In the genomic region with DNA sequence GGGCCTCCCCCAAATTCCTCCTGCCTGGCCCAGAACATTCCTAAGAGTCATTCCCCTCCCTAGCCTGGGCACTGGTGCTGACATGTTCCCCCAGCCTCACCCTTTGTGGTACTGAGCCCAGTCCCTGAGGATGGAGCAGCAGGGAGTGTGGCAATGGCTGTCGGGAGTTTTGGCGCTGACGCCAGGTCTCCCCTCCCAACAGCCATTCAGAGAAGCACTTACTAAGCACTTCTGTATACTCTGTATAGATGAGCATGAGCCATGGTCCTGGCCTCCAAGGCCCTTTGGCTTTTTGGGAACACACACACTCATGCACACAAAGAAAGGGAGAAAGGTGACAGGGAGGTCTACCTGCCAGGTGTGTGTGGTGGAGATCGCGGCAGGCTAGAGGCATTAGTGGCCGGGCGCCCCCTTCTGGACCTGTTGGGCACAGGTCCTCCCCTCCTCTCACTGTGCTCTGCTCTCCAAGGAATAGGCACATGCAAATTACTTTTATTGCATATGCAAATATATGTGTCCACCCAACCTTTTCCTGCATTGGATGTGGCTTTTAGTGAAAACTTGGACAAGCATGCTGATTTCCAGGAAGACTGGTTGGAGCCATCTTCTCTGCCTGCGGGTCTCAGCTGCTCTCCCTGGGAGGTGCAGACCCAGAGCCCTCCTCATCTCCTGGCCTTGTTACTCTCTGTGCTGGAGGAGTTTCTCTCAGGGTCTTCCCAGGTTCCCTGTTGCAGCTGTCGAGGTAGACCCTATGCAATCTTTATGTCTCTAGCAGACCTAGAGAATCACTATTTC, we compare ENCODE assay signal across 8 cellular contexts. TPM values are rescaled to one million over a fixed set of nuclear protein-coding genes. Genes with fewer than 3 reads are reported as not detected.
DNase-seq lines count a peak whose midpoint lies in the region; ATAC-seq, FAIRE-seq and TF ChIP-seq lines count a peak whose summit lies in the region.

No MANE protein-coding gene starts in this region.

- DNase-seq in AG09309 (ENCODE audit: low read depth) (no peak), GM19239 (ENCODE audit: insufficient read length, low spot score) (peak; percentile 63), OCI-M1 (lab: John Stamatoyannopoulos, UW) (peak; percentile 81), germinal center (ENCODE audit: low spot score) (peak; percentile 68), progenitor cell of endocrine pancreas (ENCODE audit: low spot score, unreplicated experiment) (peak; percentile 57), GOT3 (lab: John Stamatoyannopoulos, UW) (no peak)
- peak in 3 of 4 experiments; percentile 22 to 65 (median 45) for DNase-seq in activated naive CD4-positive, alpha-beta T cell (lab: John Stamatoyannopoulos, UW)

- H3K9me3 Mint-ChIP-seq in progenitor cell of endocrine pancreas (ENCODE audit: low read depth) = no peaks in the 10 kb centered on the region

- peaks cover 13% of the 10 kb centered on the region for H3K36me3 Mint-ChIP-seq in progenitor cell of endocrine pancreas (ENCODE audit: insufficient read depth)

- no peak overlapping the region for H3K27ac Mint-ChIP-seq in progenitor cell of endocrine pancreas

- ATAC-seq in HG03520 (IDR thresholded peaks at IDR 0.05; ENCODE audit: unreplicated experiment) = no peak

- TF ChIP-seq CTCF in AG09309 (IDR thresholded peaks at IDR 0.05; ENCODE audit: control insufficient read depth, insufficient read depth, low read depth, low read length, missing control alignments) = peak; percentile 74
- TF ChIP-seq CTCF in progenitor cell of endocrine pancreas (IDR thresholded peaks at IDR 0.05; ENCODE audit: unreplicated experiment) = peak; percentile 88

- no peak overlapping the region for H3K4me3 ChIP-seq in AG09309 (ENCODE audit: control insufficient read depth, low read depth, low read length)

- H3K27me3 Mint-ChIP-seq in progenitor cell of endocrine pancreas = no peaks in the 10 kb centered on the region

- peak; percentile 84 for FAIRE-seq in GM19239 (lab: Jason Lieb, UNC)

- H3K4me3 Mint-ChIP-seq in progenitor cell of endocrine pancreas (ENCODE audit: low read depth) = no peak overlapping the region

- H3K4me1 Mint-ChIP-seq in progenitor cell of endocrine pancreas (ENCODE audit: low read depth) = no peaks in the 10 kb centered on the region

RNA-seq across cellular contexts. Expression of gene C17orf107, which starts 17.4 kb away (rescaled TPM):
- 3.6 and 3.7 TPM in 2 replicates for total RNA-seq in progenitor cell of endocrine pancreas

RNA-seq across cellular contexts. Expression of gene CHRNE, which starts 20.9 kb away (rescaled TPM):
- total RNA-seq in progenitor cell of endocrine pancreas = 0.31 and 0.36 TPM in 2 replicates

RNA-seq across cellular contexts. Expression of gene MINK1, which starts 48.8 kb away (rescaled TPM):
- total RNA-seq in progenitor cell of endocrine pancreas = 139 and 145 TPM in 2 replicates

RNA-seq across cellular contexts. Expression of gene GP1BA, which starts 50.1 kb away (rescaled TPM):
- total RNA-seq in progenitor cell of endocrine pancreas = not detected in 2 replicates

RNA-seq across cellular contexts. Expression of gene SLC25A11, which starts 57.9 kb away (rescaled TPM):
- total RNA-seq in progenitor cell of endocrine pancreas = 46.8 and 47.4 TPM in 2 replicates

Comparison
In these comparisons a context has a peak if more than half of its experiments do, and no peak if none do; other contexts are left out.
1. DNase-seq: peak in GM19239 (single experiment), OCI-M1 (single experiment), activated naive CD4-positive, alpha-beta T cell (3 of 4), germinal center (single experiment) and progenitor cell of endocrine pancreas (single experiment); none in AG09309 (single experiment) and GOT3 (single experiment).